ENCODE assay signal across 8 cellular contexts in the genomic region with DNA sequence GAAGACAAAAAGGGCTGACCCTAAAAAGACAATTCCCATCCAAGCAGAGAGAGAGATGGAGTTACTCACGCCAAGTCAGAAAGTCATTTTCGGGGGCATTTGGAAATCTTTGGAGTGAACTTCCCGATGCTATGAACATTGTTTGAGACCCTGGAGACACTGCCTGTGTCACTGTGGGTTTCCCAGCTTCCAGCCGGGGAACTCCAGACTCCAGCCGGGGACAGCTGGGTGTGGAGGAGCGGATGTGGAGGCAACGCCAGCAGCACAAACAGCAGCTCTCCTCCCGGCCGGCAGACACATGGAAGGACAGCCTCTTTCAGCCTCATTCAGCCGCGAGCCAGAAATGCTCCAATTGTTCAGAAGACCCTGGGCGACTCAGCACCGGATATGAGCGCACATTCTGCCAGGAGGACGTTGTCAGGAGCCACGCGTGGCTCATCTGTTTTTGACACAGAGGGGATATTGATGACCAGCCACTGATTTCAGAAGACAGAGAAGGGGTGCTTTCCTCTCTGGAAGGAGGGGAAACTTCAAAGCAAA.
DNase-seq lines count a peak whose midpoint lies in the region; ATAC-seq and TF ChIP-seq lines count a peak whose summit lies in the region.
"Had no signal": no experiment of that assay in that cellular context is flagged by ENCODE, and none has a peak within 500 bp of the region (broad histone marks: within the 10 kb centered on the region; RNA-seq: fewer than 3 reads in every experiment).

No MANE protein-coding gene starts in this region.

- POLR2A ChIA-PET in activated CD4-positive, alpha-beta T cell treated with anti-CD3 and anti-CD28 coated beads for 36 hours (lab: Charles Lee), result no interaction called here

- no peaks in the 10 kb centered on the region for H3K4me1 Mint-ChIP-seq in activated CD4-positive, alpha-beta T cell treated with anti-CD3 and anti-CD28 coated beads for 36 hours

- no peaks in the 10 kb centered on the region for H3K9me3 Mint-ChIP-seq in activated CD4-positive, alpha-beta T cell treated with anti-CD3 and anti-CD28 coated beads for 36 hours (ENCODE audit: low read depth)

- no peak for TF ChIP-seq CTCF in tibial nerve (IDR thresholded peaks at IDR 0.05)

- TF ChIP-seq EP300 in tibial nerve (IDR thresholded peaks at IDR 0.05), result peak in 1 of 2 donors; percentile 35

- H3K27me3 Mint-ChIP-seq in activated CD4-positive, alpha-beta T cell treated with anti-CD3 and anti-CD28 coated beads for 36 hours, result peaks cover 5% of the 10 kb centered on the region

- no peak overlapping the region for H3K4me3 Mint-ChIP-seq in activated CD4-positive, alpha-beta T cell treated with anti-CD3 and anti-CD28 coated beads for 36 hours

- DNase-seq in RPMI7951 (ENCODE audit: low read depth) (peak; percentile 96), epidermal melanocyte (ENCODE audit: insufficient read length, low spot score) (peak; percentile 84), middle frontal gyrus (ENCODE audit: extremely low spot score, low spot score) (peak; percentile 58), tibial nerve (ENCODE audit: low spot score in 2 of 2) (peak; percentile 28 to 30), SK-N-DZ (ENCODE audit: low spot score) (no peak)
- no peak for DNase-seq in activated CD4-positive, alpha-beta T cell treated with anti-CD3 and anti-CD28 coated beads, Interleukin-2, amount 50 U/mL, for 48 hours
- no peak for DNase-seq in activated CD4-positive, alpha-beta T cell treated with anti-CD3 and anti-CD28 coated beads for 36 hours
- DNase-seq: activated T-cell treated with anti-CD3 and anti-CD28 coated beads for 4 hours had no signal

- CTCF ChIA-PET in activated CD4-positive, alpha-beta T cell treated with anti-CD3 and anti-CD28 coated beads for 36 hours (lab: Charles Lee), result interaction anchor here (0.7 kb wide), 1 partner anchor 93 kb away, joined by 3 read pairs; no protein-coding TSS in a partner anchor

- no peaks in the 10 kb centered on the region for H3K27me3 ChIP-seq in tibial nerve

- peak overlapping the region; percentile 28 to 89 (median 52) for H3K27ac ChIP-seq in tibial nerve

- no peak overlapping the region for H3K27ac Mint-ChIP-seq in activated CD4-positive, alpha-beta T cell treated with anti-CD3 and anti-CD28 coated beads for 36 hours

- peaks cover 0 to 35% (median 0%) of the 10 kb centered on the region in 3 donors for H3K36me3 ChIP-seq in tibial nerve

- TF ChIP-seq POLR2A in tibial nerve (IDR thresholded peaks at IDR 0.05), result no peak

- ATAC-seq in activated CD4-positive, alpha-beta T cell treated with anti-CD3 and anti-CD28 coated beads for 36 hours, result no peak

- H3K4me3 ChIP-seq in tibial nerve, result peak overlapping the region in 1 of 4 donors; percentile 2

- intact Hi-C loops in activated CD4-positive, alpha-beta T cell treated with anti-CD3 and anti-CD28 coated beads for 36 hours (cut with DNase I, micrococcal nuclease), result no loop called here

- 8 to 20% methylated on average over 16 to 17 of the region's 17 CpGs for WGBS in tibial nerve, 2 donors

- H3K36me3 Mint-ChIP-seq in activated CD4-positive, alpha-beta T cell treated with anti-CD3 and anti-CD28 coated beads for 36 hours (ENCODE audit: low read depth), result no peaks in the 10 kb centered on the region

- H3K4me1 ChIP-seq in tibial nerve, result peaks cover 0 to 45% (median 19%) of the 10 kb centered on the region in 4 donors

- H3K9me3 ChIP-seq in tibial nerve, result no peaks in the 10 kb centered on the region

Comparison
In these comparisons a context has a peak if more than half of its experiments do, and no peak if none do; other contexts are left out.
1. DNase-seq: peak in RPMI7951 (single experiment), epidermal melanocyte (single experiment), middle frontal gyrus (single experiment) and tibial nerve (2 of 2); none in activated CD4-positive, alpha-beta T cell treated with anti-CD3 and anti-CD28 coated beads, Interleukin-2, amount 50 U/mL, for 48 hours (0 of 2), activated CD4-positive, alpha-beta T cell treated with anti-CD3 and anti-CD28 coated beads for 36 hours (single experiment) and SK-N-DZ (single experiment).